15 cellular contexts compared by ENCODE assay signal in genomic region chr3:64792458-64792857, GRCh38.
DNase-seq lines count a peak whose midpoint lies in the region; ATAC-seq and TF ChIP-seq lines count a peak whose summit lies in the region.
"Had no signal": no experiment of that assay in that cellular context is flagged by ENCODE, and none has a peak within 500 bp of the region (broad histone marks: within the 10 kb centered on the region; RNA-seq: fewer than 3 reads in every experiment).

No MANE protein-coding gene starts in this region.

- TF ChIP-seq CTCF in epithelial cell of esophagus (IDR thresholded peaks at IDR 0.05; ENCODE audit: insufficient read depth, low read depth, low read length, missing control alignments) (no peak), retinal pigment epithelial cell (conservative IDR thresholded peaks at IDR 0.05; ENCODE audit: low read depth, low read length) (no peak)

- intact Hi-C loops in Right ventricle myocardium inferior (cut with DNase I) (no loop called here), cardiac septum (cut with DNase I) (no loop called here), left cardiac atrium (cut with DNase I) (no loop called here)

- ATAC-seq in Right ventricle myocardium inferior, result peak; percentile 46
- ATAC-seq in left cardiac atrium, result peak; percentile 41 to 89
- ATAC-seq in HG02852 (IDR thresholded peaks at IDR 0.05; ENCODE audit: unreplicated experiment), result no peak
- ATAC-seq in HG03432 (IDR thresholded peaks at IDR 0.05; ENCODE audit: unreplicated experiment), result no peak
- ATAC-seq: CD8-positive, alpha-beta T cell; HCT116 had no signal

- CTCF ChIA-PET in HEK293T (lab: Yijun Ruan, JAX), result no interaction called here

- POLR2A ChIA-PET in HEK293T (lab: Yijun Ruan, JAX), result no interaction called here

- H3K4me3 ChIP-seq in epithelial cell of esophagus (ENCODE audit: low read length) (no peak overlapping the region), retinal pigment epithelial cell (ENCODE audit: low read length) (no peak overlapping the region)
- H3K4me3 ChIP-seq: GM23248 had no signal

- no peak for DNase-seq in Right ventricle myocardium inferior (ENCODE audit: missing footprints)
- no peak for DNase-seq in cardiac septum (ENCODE audit: low spot score)
- DNase-seq in epithelial cell of esophagus (ENCODE audit: low read depth), result peak; percentile 9
- DNase-seq in left cardiac atrium, result no peak
- peak; percentile 2 for DNase-seq in retinal pigment epithelial cell (ENCODE audit: low read depth)
- DNase-seq in HEK293T (ENCODE audit: extremely low spot score), result no peak
- DNase-seq: CD8-positive, alpha-beta T cell; COR-L47; DMS153; DMS79 treated with DMSO at 0.1 percent for 48 hours; EL; GM23248 had no signal

TF ChIP-seq in HEK293T, 16 proteins besides CTCF, POLR2A, EP300 and RAD21:
- TF ChIP-seq FOXM1 (IDR thresholded peaks at IDR 0.05; ENCODE audit: borderline replicate concordance) (no peak), LEF1 (IDR thresholded peaks at IDR 0.05; ENCODE audit: borderline replicate concordance) (no peak)

Comparison
In these comparisons a context has a peak if more than half of its experiments do, and no peak if none do; other contexts are left out.
1. ATAC-seq: peak in Right ventricle myocardium inferior (single experiment) and left cardiac atrium (2 of 2); none in HG02852 (single experiment) and HG03432 (single experiment).
2. DNase-seq: peak in epithelial cell of esophagus (single experiment) and retinal pigment epithelial cell (single experiment); none in Right ventricle myocardium inferior (single experiment), cardiac septum (single experiment), left cardiac atrium (single experiment) and HEK293T (single experiment).